2 cellular contexts compared by ENCODE assay signal in genomic region chr9:136339173-136339957, GRCh38.
A peak's percentile ranks its signal among the peaks of the same experiment; 100 is the strongest.
TF ChIP-seq lines count a peak whose summit lies in the region.

No MANE protein-coding gene starts in this region.

TF ChIP-seq in HCT116, 20 proteins besides CTCF, POLR2A, EP300 and RAD21:
- TF ChIP-seq YY1 (IDR thresholded peaks at IDR 0.05; ENCODE audit: extremely low read depth, insufficient replicate concordance, low read depth, low read length), result peak; percentile 49
- TF ChIP-seq SP1 (IDR thresholded peaks at IDR 0.05; ENCODE audit: low read depth), result no peak
TF ChIP-seq in HCT116: peak in this region for 1.

TF ChIP-seq in SK-N-SH, 30 proteins besides CTCF, POLR2A, EP300 and RAD21:
- TF ChIP-seq SMC3 (IDR thresholded peaks at IDR 0.05; ENCODE audit: low read depth, low read length), result peak; percentile 42
- no peak for TF ChIP-seq SIN3A (IDR thresholded peaks at IDR 0.05; ENCODE audit: borderline replicate concordance, low read depth, low read length)
